Comparison of ENCODE assay signal across 18 cellular contexts in the genomic region with DNA sequence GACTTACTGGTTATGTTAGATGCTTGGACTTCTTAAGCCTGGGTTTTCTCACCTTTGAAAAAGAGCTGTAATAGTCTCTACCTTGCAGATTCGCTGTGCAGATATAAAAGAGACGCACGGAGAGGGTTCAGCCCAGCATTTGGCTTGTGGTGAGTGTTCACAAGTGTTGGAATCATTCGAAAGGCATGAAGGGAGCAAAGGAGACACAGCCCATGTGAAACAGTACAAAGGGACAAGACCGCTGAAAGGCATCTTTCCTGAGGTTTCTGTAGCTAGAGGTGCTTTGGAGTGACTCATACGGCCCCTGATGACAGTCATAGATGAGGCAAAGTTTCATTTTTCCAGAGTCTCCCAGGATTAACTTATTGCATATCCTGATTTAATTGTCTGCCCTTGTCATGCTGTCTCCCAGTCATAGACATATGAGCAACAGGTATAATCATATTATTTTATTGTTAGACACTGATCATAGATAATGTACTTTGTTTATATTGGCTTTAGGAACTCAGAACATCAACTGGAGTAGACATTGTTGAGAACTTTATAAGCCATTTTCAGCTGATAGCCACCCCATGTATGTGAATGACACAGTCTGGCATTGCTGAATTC.
"Had no signal": no experiment of that assay in that cellular context is flagged by ENCODE, and none has a peak within 500 bp of the region (broad histone marks: within the 10 kb centered on the region; RNA-seq: fewer than 3 reads in every experiment).

No MANE protein-coding gene starts in this region.

- H3K9me3 ChIP-seq: thyroid gland had no signal

- H3K27ac ChIP-seq: gastroesophageal sphincter, heart left ventricle, left ventricle myocardium inferior, thyroid gland had no signal

- DNase-seq: activated CD4-positive, alpha-beta T cell treated with anti-CD3 and anti-CD28 coated beads, Interleukin-2, amount 10 ng/mL, durations not matched to agents 7 days and 5 days; activated CD8-positive, alpha-beta T cell treated with anti-CD3 and anti-CD28 coated beads, Interleukin-2, amount 10 ng/mL, durations not matched to agents 7 days and 5 days; activated naive CD4-positive, alpha-beta T cell treated with anti-CD3 and anti-CD28 coated beads, Interleukin-2, amount 10 ng/mL, durations not matched to agents 7 days and 5 days; activated naive CD8-positive, alpha-beta T cell treated with anti-CD3 and anti-CD28 coated beads, Interleukin-2, amount 50 U/mL, for 24 hours; activated T-cell treated with anti-CD3 and anti-CD28 coated beads, Interleukin-2, amount 50 U/mL, for 24 hours; anterior cingulate cortex; cerebellar nuclear complex; effector CD4-positive, alpha-beta T cell; heart left ventricle; kidney glomerular epithelial cell; left ventricle myocardium inferior; occipital lobe; stimulated activated CD4-positive, alpha-beta T cell treated with anti-CD3 and anti-CD28 coated beads, Interleukin-2, amount 100 ng/mL, for 24 hours; stimulated activated naive CD4-positive, alpha-beta T cell treated with Interleukin-2 at 50 U/mL for 16 hours; thyroid gland had no signal

- H3K27me3 ChIP-seq: thyroid gland had no signal

- H3K36me3 Mint-ChIP-seq: activated naive CD4-positive, alpha-beta T cell treated with anti-CD3 and anti-CD28 coated beads, Interleukin-2, amount 10 ng/mL, durations not matched to agents 7 days and 5 days had no signal

- ATAC-seq: activated CD4-positive, CD25-positive, alpha-beta regulatory T cell treated with anti-CD3 and anti-CD28 coated beads, Interleukin-2, amount 50 U/mL, for 24 hours; activated CD8-positive, alpha-beta T cell treated with anti-CD3 and anti-CD28 coated beads, Interleukin-2, amount 10 ng/mL, durations not matched to agents 7 days and 5 days; activated naive CD8-positive, alpha-beta T cell treated with anti-CD3 and anti-CD28 coated beads, Interleukin-2, amount 50 U/mL, for 24 hours; gastroesophageal sphincter; heart left ventricle had no signal

- H3K36me3 ChIP-seq: gastroesophageal sphincter, heart left ventricle, left ventricle myocardium inferior, thyroid gland had no signal

- H3K4me3 Mint-ChIP-seq: activated CD4-positive, alpha-beta T cell treated with anti-CD3 and anti-CD28 coated beads, Interleukin-2, amount 10 ng/mL, durations not matched to agents 7 days and 5 days; activated CD8-positive, alpha-beta T cell treated with anti-CD3 and anti-CD28 coated beads, Interleukin-2, amount 10 ng/mL, durations not matched to agents 7 days and 5 days; activated naive CD4-positive, alpha-beta T cell treated with anti-CD3 and anti-CD28 coated beads, Interleukin-2, amount 10 ng/mL, durations not matched to agents 7 days and 5 days; activated naive CD8-positive, alpha-beta T cell treated with anti-CD3 and anti-CD28 coated beads, Interleukin-2, amount 50 U/mL, for 24 hours; activated T-cell treated with anti-CD3 and anti-CD28 coated beads, Interleukin-2, amount 50 U/mL, for 24 hours had no signal

- H3K4me1 ChIP-seq: heart left ventricle, left ventricle myocardium inferior, thyroid gland had no signal

- H3K27ac Mint-ChIP-seq: activated CD4-positive, alpha-beta T cell treated with anti-CD3 and anti-CD28 coated beads, Interleukin-2, amount 10 ng/mL, durations not matched to agents 7 days and 5 days; activated CD8-positive, alpha-beta T cell treated with anti-CD3 and anti-CD28 coated beads, Interleukin-2, amount 10 ng/mL, durations not matched to agents 7 days and 5 days; activated naive CD4-positive, alpha-beta T cell treated with anti-CD3 and anti-CD28 coated beads, Interleukin-2, amount 10 ng/mL, durations not matched to agents 7 days and 5 days; activated naive CD8-positive, alpha-beta T cell treated with anti-CD3 and anti-CD28 coated beads, Interleukin-2, amount 50 U/mL, for 24 hours; activated T-cell treated with anti-CD3 and anti-CD28 coated beads, Interleukin-2, amount 50 U/mL, for 24 hours; progenitor cell of endocrine pancreas had no signal

- H3K4me3 ChIP-seq: gastroesophageal sphincter, heart left ventricle, left ventricle myocardium inferior, thyroid gland had no signal

- H3K9me3 Mint-ChIP-seq: activated CD4-positive, alpha-beta T cell treated with anti-CD3 and anti-CD28 coated beads, Interleukin-2, amount 10 ng/mL, durations not matched to agents 7 days and 5 days; activated naive CD4-positive, alpha-beta T cell treated with anti-CD3 and anti-CD28 coated beads, Interleukin-2, amount 10 ng/mL, durations not matched to agents 7 days and 5 days; activated naive CD8-positive, alpha-beta T cell treated with anti-CD3 and anti-CD28 coated beads, Interleukin-2, amount 50 U/mL, for 24 hours; activated T-cell treated with anti-CD3 and anti-CD28 coated beads, Interleukin-2, amount 50 U/mL, for 24 hours had no signal

- H3K4me1 Mint-ChIP-seq: activated CD4-positive, alpha-beta T cell treated with anti-CD3 and anti-CD28 coated beads, Interleukin-2, amount 10 ng/mL, durations not matched to agents 7 days and 5 days; activated naive CD4-positive, alpha-beta T cell treated with anti-CD3 and anti-CD28 coated beads, Interleukin-2, amount 10 ng/mL, durations not matched to agents 7 days and 5 days; activated naive CD8-positive, alpha-beta T cell treated with anti-CD3 and anti-CD28 coated beads, Interleukin-2, amount 50 U/mL, for 24 hours had no signal
